ENCODE assay signal across 8 cellular contexts in the genomic region with DNA sequence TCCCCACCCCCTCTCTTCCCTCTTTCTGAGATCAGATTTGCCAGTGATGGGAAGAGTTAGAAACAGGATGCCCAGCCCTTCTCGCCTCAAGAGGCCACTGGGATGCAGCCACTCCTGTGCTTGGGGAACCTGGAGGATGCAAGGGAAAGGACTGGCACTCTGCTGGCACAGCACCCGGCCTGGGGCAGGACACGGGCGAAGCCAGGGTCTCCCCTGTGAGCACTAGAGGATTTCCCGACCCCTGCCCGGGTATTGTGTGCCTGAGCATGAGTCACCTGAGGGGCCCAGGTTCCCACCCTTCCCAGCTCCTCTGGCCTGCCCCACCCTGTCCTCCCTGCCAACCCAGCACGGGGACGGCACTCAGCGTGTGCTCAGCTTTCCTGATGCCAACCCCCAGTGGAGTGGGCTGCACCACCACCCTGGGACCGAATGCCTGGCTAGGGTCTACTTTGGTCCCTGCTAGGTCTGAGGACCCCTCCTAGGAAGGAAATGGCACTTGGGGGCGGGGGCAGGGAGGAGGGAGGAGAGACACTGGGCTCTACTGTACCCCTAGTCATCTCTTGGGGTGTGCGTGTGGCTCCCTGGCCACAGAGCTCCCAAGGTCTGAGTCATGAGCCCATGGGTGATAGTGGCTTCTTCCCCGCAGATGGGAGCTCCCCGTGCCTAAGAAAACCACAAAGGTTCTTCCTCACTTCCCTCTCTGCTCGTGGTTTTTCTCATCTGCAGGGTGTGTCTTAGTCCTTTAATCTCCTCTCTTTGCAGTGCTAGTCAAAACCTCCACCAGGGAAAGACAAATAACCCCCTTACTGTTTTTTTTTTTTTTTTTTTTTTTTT.
DNase-seq lines count a peak whose midpoint lies in the region; ATAC-seq lines count a peak whose summit lies in the region.

No MANE protein-coding gene starts in this region.

- no peaks in the 10 kb centered on the region for H3K27me3 ChIP-seq in layer of hippocampus (ENCODE audit: control insufficient read depth, insufficient read depth, low read length)

- peak; percentile 37 for ATAC-seq in GM18861 (IDR thresholded peaks at IDR 0.05; ENCODE audit: unreplicated experiment)
- ATAC-seq in HG03439 (IDR thresholded peaks at IDR 0.05; ENCODE audit: unreplicated experiment): peak; percentile 49

- H3K27ac ChIP-seq in angular gyrus (ENCODE audit: low read depth, low read length) (peak overlapping the region; percentile 84), layer of hippocampus (ENCODE audit: low read depth, low read length) (peak overlapping the region; percentile 71)

- peak; percentile 90 for DNase-seq in T-helper 22 cell (ENCODE audit: low read depth)
- DNase-seq in stimulated activated CD8-positive, alpha-beta memory T cell treated with anti-CD3 and anti-CD28 coated beads, Interleukin-15, amount 100 ng/mL, for 1 hour (ENCODE audit: low read depth): peak; percentile 49
- DNase-seq in NCI-H748 (lab: John Stamatoyannopoulos, UW; ENCODE audit: unreplicated experiment): no peak
- DNase-seq in DMS53 (lab: John Stamatoyannopoulos, UW): no peak

Comparison
In these comparisons a context has a peak if more than half of its experiments do, and no peak if none do; other contexts are left out.
1. DNase-seq: peak in T-helper 22 cell (single experiment) and stimulated activated CD8-positive, alpha-beta memory T cell treated with anti-CD3 and anti-CD28 coated beads, Interleukin-15, amount 100 ng/mL, for 1 hour (single experiment); none in NCI-H748 (single experiment) and DMS53 (single experiment).